In the genomic region with DNA sequence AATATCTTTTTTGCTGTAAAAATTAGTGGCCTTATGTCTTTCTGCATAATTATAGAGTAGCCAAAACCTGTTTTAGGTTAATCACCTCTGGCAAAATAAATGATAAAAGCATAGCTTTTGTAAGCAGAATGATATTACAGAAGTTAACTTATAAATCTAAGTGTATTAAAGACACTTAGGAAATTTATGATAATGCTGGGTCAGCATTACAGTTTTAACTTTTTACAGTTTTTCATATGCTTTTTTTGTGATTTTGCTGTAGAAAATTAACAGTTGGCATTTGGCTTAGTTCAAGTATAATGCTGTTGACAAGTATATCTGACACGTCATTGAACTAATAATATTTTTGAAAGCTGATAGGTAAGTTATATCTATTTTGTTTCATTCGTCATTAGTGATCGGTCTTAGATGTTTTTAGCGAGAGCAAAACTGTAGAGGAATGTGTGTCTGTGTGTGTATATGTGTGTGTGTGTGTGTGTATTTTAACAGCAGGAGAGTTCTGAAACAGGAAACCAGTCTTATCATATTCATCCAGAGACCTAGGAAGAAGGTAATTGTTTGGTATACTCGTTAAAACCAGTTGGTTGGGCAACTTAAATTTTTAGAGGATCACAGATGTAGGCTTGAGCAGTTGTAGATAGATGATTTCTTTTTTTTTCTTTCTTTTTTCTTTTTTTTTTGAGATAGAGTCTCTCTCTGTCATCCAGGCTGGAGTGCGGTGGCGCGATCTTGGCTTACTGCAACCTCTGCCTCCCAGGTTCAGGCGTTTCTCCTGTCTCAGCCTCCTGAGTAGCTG, we compare ENCODE assay signal across 13 cellular contexts. TPM values are rescaled to one million over a fixed set of nuclear protein-coding genes. Genes with fewer than 3 reads are reported as not detected.
DNase-seq lines count a peak whose midpoint lies in the region; ATAC-seq, FAIRE-seq and TF ChIP-seq lines count a peak whose summit lies in the region.
"Had no signal": no experiment of that assay in that cellular context is flagged by ENCODE, and none has a peak within 500 bp of the region (broad histone marks: within the 10 kb centered on the region; RNA-seq: fewer than 3 reads in every experiment).

No MANE protein-coding gene starts in this region.

- H3K36me3 ChIP-seq in GM23338 (ENCODE audit: insufficient read depth) (no peaks in the 10 kb centered on the region), pancreas (no peaks in the 10 kb centered on the region)

- 58 to 63% methylated on average over 9 of the region's 9 CpGs for WGBS in pancreas, 2 donors

- H3K9me3 ChIP-seq in pancreas: no peaks in the 10 kb centered on the region

- H3K36me3 Mint-ChIP-seq in GM23338 (ENCODE audit: low read depth): peaks cover 32% of the 10 kb centered on the region; the same call in 2 of the 3 replicates

- H3K27me3 ChIP-seq in GM23338 (ENCODE audit: insufficient read depth): no peaks in the 10 kb centered on the region
- no peaks in the 10 kb centered on the region for H3K27me3 ChIP-seq in pancreas
- H3K27me3 ChIP-seq: hepatocyte had no signal

- no peak overlapping the region for H2AFZ ChIP-seq in GM23338
- H2AFZ ChIP-seq: hepatocyte had no signal

- H3K4me1 ChIP-seq in GM23338 (ENCODE audit: insufficient read depth) (peaks cover 17% of the 10 kb centered on the region), pancreas (peaks cover 29 to 32% (median 29%) of the 10 kb centered on the region in 3 donors)

- H4K20me1 ChIP-seq in GM23338 (replicated peaks; ENCODE audit: insufficient read depth): peaks cover 11% of the 10 kb centered on the region

- no peaks in the 10 kb centered on the region for H3K9me2 ChIP-seq in GM23338 (ENCODE audit: insufficient read depth)

- no peaks in the 10 kb centered on the region; the same call in 1 of the 3 replicates for H3K9me3 Mint-ChIP-seq in GM23338

- FAIRE-seq in pancreas (lab: Jason Lieb, UNC): no peak

- H3K4me3 ChIP-seq in GM23338 (no peak overlapping the region), choroid plexus epithelial cell (ENCODE audit: low read depth, low read length) (no peak overlapping the region), pancreas (no peak overlapping the region)
- H3K4me3 ChIP-seq: hepatocyte had no signal

- ATAC-seq in GM23338 (no peak), pancreas (peak in 3 of 4 donors; percentile 32 to 46 (median 38)), GM21423 (IDR thresholded peaks at IDR 0.05; ENCODE audit: unreplicated experiment) (no peak)

- H3K27me3 Mint-ChIP-seq in GM23338 (ENCODE audit: insufficient read depth, low read depth, poor library complexity): no peaks in the 10 kb centered on the region

- H3K4me2 ChIP-seq in GM23338: no peak overlapping the region
- H3K4me2 ChIP-seq: hepatocyte had no signal

- TF ChIP-seq CTCF in GM23338 (conservative IDR thresholded peaks at IDR 0.05; ENCODE audit: low read depth in 2 of 2) (no peak), choroid plexus epithelial cell (conservative IDR thresholded peaks at IDR 0.05; ENCODE audit: low read depth, low read length) (no peak), pancreas (IDR thresholded peaks at IDR 0.05) (no peak)

- no peak overlapping the region for H3K4me3 Mint-ChIP-seq in GM23338
- H3K4me3 Mint-ChIP-seq: activated naive CD4-positive, alpha-beta T cell treated with anti-CD3 and anti-CD28 coated beads for 36 hours had no signal

- DNase-seq in GM23338 (ENCODE audit: low spot score): no peak
- peak; percentile 8 for DNase-seq in NCI-H69 (lab: John Stamatoyannopoulos, UW)
- DNase-seq in choroid plexus epithelial cell (ENCODE audit: low read depth): peak; percentile 89
- no peak for DNase-seq in pancreas
- DNase-seq in NCI-H82 treated with DMSO at 0.1 percent for 48 hours (lab: John Stamatoyannopoulos, UW; ENCODE audit: unreplicated experiment): no peak
- no peak for DNase-seq in kidney tubule cell (ENCODE audit: low spot score)
- DNase-seq: activated naive CD4-positive, alpha-beta T cell treated with anti-CD3 and anti-CD28 coated beads for 36 hours; central memory CD4-positive, alpha-beta T cell; NCI-H187; NCI-H526 had no signal

- intact Hi-C loops in pancreas (cut with DNase I): no loop called here

- H3K27ac ChIP-seq in GM23338 (ENCODE audit: low read depth) (no peak overlapping the region), pancreas (no peak overlapping the region)
- H3K27ac ChIP-seq: epithelial cell of prostate, hepatocyte had no signal

- peak overlapping the region; percentile 73 for H3K27ac Mint-ChIP-seq in GM23338
- H3K27ac Mint-ChIP-seq: activated naive CD4-positive, alpha-beta T cell treated with anti-CD3 and anti-CD28 coated beads for 36 hours had no signal

- peaks cover 12% of the 10 kb centered on the region for H3K4me1 Mint-ChIP-seq in GM23338

- H3K79me2 ChIP-seq in GM23338 (replicated peaks; ENCODE audit: insufficient read depth): peaks cover 99% of the 10 kb centered on the region

- no peaks in the 10 kb centered on the region for H3F3A ChIP-seq in GM23338 (replicated peaks; ENCODE audit: low read depth)

TF ChIP-seq in GM23338, 12 proteins besides CTCF, POLR2A, EP300 and RAD21 (continues in another document):
- TF ChIP-seq ETS1 (IDR thresholded peaks at IDR 0.05): no peak
- TF ChIP-seq ZNF114 (CRISPR knock-in tag; IDR thresholded peaks at IDR 0.05): no peak
- TF ChIP-seq EZH2 (IDR thresholded peaks at IDR 0.05; ENCODE audit: low read depth, unreplicated experiment): no peak
- no peak for TF ChIP-seq NANOG (IDR thresholded peaks at IDR 0.05; ENCODE audit: borderline replicate concordance)
- TF ChIP-seq EZH2phosphoT487 (IDR thresholded peaks at IDR 0.05; ENCODE audit: unreplicated experiment): no peak
- no peak for TF ChIP-seq STAT1 (IDR thresholded peaks at IDR 0.05; ENCODE audit: unreplicated experiment)
- no peak for TF ChIP-seq ZNF331 (CRISPR knock-in tag; IDR thresholded peaks at IDR 0.05; ENCODE audit: low read depth)
- no peak for TF ChIP-seq JUNB (IDR thresholded peaks at IDR 0.05; ENCODE audit: unreplicated experiment)
- TF ChIP-seq POLR2AphosphoS5 (IDR thresholded peaks at IDR 0.05; ENCODE audit: low read depth): no peak

RNA-seq across cellular contexts. Expression of gene PTEN, which starts 15.4 kb away (rescaled TPM):
- 50.0 and 64.0 TPM in 2 replicates for total RNA-seq in GM23338 (2014; rRNA removed; shearing (Covaris generic))
- polyA plus RNA-seq in GM23338 (2016; fragmentation: Nextera tagmentation; extraction: Ambion mirVana) (20.8 and 23.4 TPM in 2 replicates), pancreas (10 to 100 TPM; 19.2 to 19.3 TPM)
- 10 to 100 TPM; 30.6 to 64.1 (median 46.0) TPM for total RNA-seq in pancreas

RNA-seq across cellular contexts. Expression of gene KLLN, which starts 15.5 kb away (rescaled TPM):
- 0.24 and 0.62 TPM in 2 replicates for total RNA-seq in GM23338 (2014; rRNA removed; shearing (Covaris generic))
- polyA plus RNA-seq in GM23338 (2016; fragmentation: Nextera tagmentation; extraction: Ambion mirVana): 0.29 and 0.35 TPM in 2 replicates
- under 1 TPM; 0.09 to 0.35 (median 0.26) TPM for total RNA-seq in pancreas
- polyA plus RNA-seq in pancreas: under 1 TPM; 0.23 TPM

Comparison
In these comparisons a context has a peak if more than half of its experiments do, and no peak if none do; other contexts are left out.
1. ATAC-seq: peak in pancreas (3 of 4); none in GM23338 (single experiment) and GM21423 (single experiment).
2. DNase-seq: peak in NCI-H69 (single experiment) and choroid plexus epithelial cell (single experiment); none in GM23338 (single experiment), pancreas (0 of 6), NCI-H82 treated with DMSO at 0.1 percent for 48 hours (single experiment) and kidney tubule cell (single experiment).